Comparison of ENCODE assay signal across 4 cellular contexts in genomic region chr19:57113501-57113900, GRCh38. TPM values are rescaled to one million over a fixed set of nuclear protein-coding genes. Genes with fewer than 3 reads are reported as not detected.
"Had no signal": no experiment of that assay in that cellular context is flagged by ENCODE, and none has a peak within 500 bp of the region (broad histone marks: within the 10 kb centered on the region; RNA-seq: fewer than 3 reads in every experiment).

No MANE protein-coding gene starts in this region.

RNA-seq across cellular contexts. Expression of gene USP29, which starts 6.3 kb away (rescaled TPM):
- total RNA-seq: LHCN-M2, M059J, MCF 10A, NCI-H460 had no signal

RNA-seq across cellular contexts. Expression of gene ZIM3, which starts 31.5 kb away (rescaled TPM):
- total RNA-seq: LHCN-M2, M059J, MCF 10A, NCI-H460 had no signal

RNA-seq across cellular contexts. Expression of gene DUXA, which starts 53.8 kb away (rescaled TPM):
- total RNA-seq: LHCN-M2, M059J, MCF 10A, NCI-H460 had no signal
